In genomic region chr21:15682182-15682895, GRCh38 we compare ENCODE assay signal across 8 cellular contexts. TPM values are rescaled to one million over a fixed set of nuclear protein-coding genes. Genes with fewer than 3 reads are reported as not detected.
DNase-seq lines count a peak whose midpoint lies in the region; ATAC-seq, FAIRE-seq and TF ChIP-seq lines count a peak whose summit lies in the region.
"Had no signal": no experiment of that assay in that cellular context is flagged by ENCODE, and none has a peak within 500 bp of the region (broad histone marks: within the 10 kb centered on the region; RNA-seq: fewer than 3 reads in every experiment).

No MANE protein-coding gene starts in this region.

- H2AFZ ChIP-seq in PC-9 = peak overlapping the region; percentile 43

- no TSS peak for BruUV-seq in PC-9 (replicated peaks; lab: Mats Ljungman, UMichigan)

- H3K9me2 ChIP-seq in PC-9 (ENCODE audit: insufficient read depth) = no peaks in the 10 kb centered on the region

- peak; percentile 94 for FAIRE-seq in H54 (lab: Jason Lieb, UNC)
- FAIRE-seq: RCC 7860 had no signal

- H3K79me2 ChIP-seq in PC-9 (ENCODE audit: low read depth) = no peaks in the 10 kb centered on the region

- H3K36me3 Mint-ChIP-seq in progenitor cell of endocrine pancreas (ENCODE audit: insufficient read depth) (peaks cover 1% of the 10 kb centered on the region), mesothelial cell of epicardium (no peaks in the 10 kb centered on the region), type B pancreatic cell (no peaks in the 10 kb centered on the region)

- H3K27me3 Mint-ChIP-seq in progenitor cell of endocrine pancreas = no peaks in the 10 kb centered on the region
- H3K27me3 Mint-ChIP-seq in mesothelial cell of epicardium (ENCODE audit: low read depth) = no peaks in the 10 kb centered on the region
- no peaks in the 10 kb centered on the region for H3K27me3 Mint-ChIP-seq in type B pancreatic cell

- peaks cover 15% of the 10 kb centered on the region for H3K4me1 ChIP-seq in PC-9 (replicated peaks; ENCODE audit: insufficient read depth)

- H3K4me1 Mint-ChIP-seq in progenitor cell of endocrine pancreas (ENCODE audit: low read depth) = no peaks in the 10 kb centered on the region
- peaks cover 2% of the 10 kb centered on the region for H3K4me1 Mint-ChIP-seq in mesothelial cell of epicardium
- H3K4me1 Mint-ChIP-seq in type B pancreatic cell (ENCODE audit: unreplicated experiment) = no peaks in the 10 kb centered on the region

- H3K4me2 ChIP-seq in PC-9 = peak overlapping the region; percentile 10; the same call in 1 of the 2 replicates

- peaks cover 3% of the 10 kb centered on the region for H3K9me3 Mint-ChIP-seq in progenitor cell of endocrine pancreas (ENCODE audit: low read depth)
- peaks cover 8% of the 10 kb centered on the region for H3K9me3 Mint-ChIP-seq in mesothelial cell of epicardium
- no peaks in the 10 kb centered on the region for H3K9me3 Mint-ChIP-seq in type B pancreatic cell

- POLR2A ChIA-PET in PC-9 (lab: Charles Lee; ENCODE audit: unreplicated experiment) = no interaction called here

- no peak for ATAC-seq in HG03520 (IDR thresholded peaks at IDR 0.05; ENCODE audit: unreplicated experiment)

- no peaks in the 10 kb centered on the region for H4K20me1 ChIP-seq in PC-9 (ENCODE audit: insufficient read depth)

- H3K27ac Mint-ChIP-seq in progenitor cell of endocrine pancreas = peak overlapping the region; percentile 1
- no peak overlapping the region for H3K27ac Mint-ChIP-seq in mesothelial cell of epicardium
- H3K27ac Mint-ChIP-seq in type B pancreatic cell = no peak overlapping the region

- TF ChIP-seq CTCF in PC-9 (conservative IDR thresholded peaks at IDR 0.05) (no peak), progenitor cell of endocrine pancreas (IDR thresholded peaks at IDR 0.05; ENCODE audit: unreplicated experiment) (no peak), mesothelial cell of epicardium (IDR thresholded peaks at IDR 0.05; ENCODE audit: unreplicated experiment) (no peak), type B pancreatic cell (conservative IDR thresholded peaks at IDR 0.05) (no peak)

- CTCF ChIA-PET in PC-9 (lab: Charles Lee) = interaction anchor here (0.5 kb wide), 1 partner anchor 1714 kb away, joined by 3 read pairs; no protein-coding TSS in a partner anchor

- TF ChIP-seq POLR2A in H54 (IDR thresholded peaks at IDR 0.05; ENCODE audit: low read depth, low read length) = no peak

- H3K27ac ChIP-seq in PC-9 = no peak overlapping the region

- H3F3A ChIP-seq in PC-9 (ENCODE audit: insufficient read depth, low read depth) = no peaks in the 10 kb centered on the region

- peak; percentile 24 for DNase-seq in H54 (ENCODE audit: insufficient read length, low spot score)
- DNase-seq in PC-9 = no peak
- DNase-seq in fibroblast of gingiva (ENCODE audit: low read depth) = peak; percentile 76
- no peak for DNase-seq in progenitor cell of endocrine pancreas (ENCODE audit: low spot score, unreplicated experiment)
- no peak for DNase-seq in mesothelial cell of epicardium (ENCODE audit: low spot score in 2 of 2, unreplicated experiment in 2 of 2)
- DNase-seq in type B pancreatic cell (ENCODE audit: extremely low spot score, unreplicated experiment) = no peak

- intact Hi-C loops in PC-9 (cut with micrococcal nuclease; ENCODE audit: unreplicated experiment) = no loop called here

- H3K9me3 ChIP-seq in PC-9 (ENCODE audit: insufficient read depth, low read depth) = peaks cover 7% of the 10 kb centered on the region

- H3K4me3 Mint-ChIP-seq in progenitor cell of endocrine pancreas (ENCODE audit: low read depth) (no peak overlapping the region), mesothelial cell of epicardium (no peak overlapping the region), type B pancreatic cell (no peak overlapping the region)

- no peak overlapping the region for H3K4me3 ChIP-seq in PC-9

- H3K27me3 ChIP-seq in PC-9 (ENCODE audit: insufficient read depth, low read depth) = no peaks in the 10 kb centered on the region

- H3K36me3 ChIP-seq in PC-9 (ENCODE audit: low read depth) = no peaks in the 10 kb centered on the region

RNA-seq across cellular contexts. Expression of gene USP25, which starts 47.4 kb away (rescaled TPM):
- 26.0 and 30.9 TPM in 2 replicates for total RNA-seq in PC-9 (2021)
- total RNA-seq in progenitor cell of endocrine pancreas = 48.8 and 50.3 TPM in 2 replicates
- 82.8 to 89.2 TPM (median 88.1 TPM) in 3 replicates for total RNA-seq in mesothelial cell of epicardium
- 49.9 and 52.0 TPM in 2 replicates for total RNA-seq in type B pancreatic cell (ENCODE audit: low replicate concordance)

Comparison
In these comparisons a context has a peak if more than half of its experiments do, and no peak if none do; other contexts are left out.
1. DNase-seq: peak in H54 (single experiment) and fibroblast of gingiva (single experiment); none in PC-9 (0 of 2), progenitor cell of endocrine pancreas (single experiment), mesothelial cell of epicardium (0 of 2) and type B pancreatic cell (single experiment).